Comparison of ENCODE assay signal across 8 cellular contexts in genomic region chr13:108326318-108326717, GRCh38. TPM values are rescaled to one million over a fixed set of nuclear protein-coding genes. Genes with fewer than 3 reads are reported as not detected.
DNase-seq lines count a peak whose midpoint lies in the region; ATAC-seq and TF ChIP-seq lines count a peak whose summit lies in the region.

No MANE protein-coding gene starts in this region.

- H2BK5ac ChIP-seq in mesenchymal stem cell (ENCODE audit: low read depth, low read length, poor library complexity, severe bottlenecking), result no peak overlapping the region

- no peak overlapping the region for H3K27ac Mint-ChIP-seq in WTC11
- no peak overlapping the region for H3K27ac Mint-ChIP-seq in MCF 10A (ENCODE audit: low read depth, unreplicated experiment)

- H2BK12ac ChIP-seq in mesenchymal stem cell (ENCODE audit: low read length in 2 of 2), result no peak overlapping the region

- no peaks in the 10 kb centered on the region for H4K20me1 ChIP-seq in DOHH2 (ENCODE audit: control insufficient read depth, insufficient read depth, low read depth, low read length)

- H3K27me3 ChIP-seq in DOHH2 (ENCODE audit: control insufficient read depth, low read length), result no peaks in the 10 kb centered on the region
- no peaks in the 10 kb centered on the region for H3K27me3 ChIP-seq in mesenchymal stem cell (ENCODE audit: control insufficient read depth in 1 of 2, insufficient read depth in 1 of 2, low read length in 2 of 2)

- H3K4ac ChIP-seq in mesenchymal stem cell (ENCODE audit: low read depth in 1 of 2, low read length in 2 of 2), result no peak overlapping the region

- H2BK120ac ChIP-seq in mesenchymal stem cell (ENCODE audit: low read depth, low read length), result no peak overlapping the region

- no peak overlapping the region for H2AK5ac ChIP-seq in mesenchymal stem cell (ENCODE audit: low read length, severe bottlenecking)

- H3K4me2 ChIP-seq in DOHH2 (ENCODE audit: low read length) (peak overlapping the region; percentile 55), mesenchymal stem cell (ENCODE audit: low read length, poor library complexity, severe bottlenecking) (no peak overlapping the region)

- in situ Hi-C loops in G401 (cut with HindIII; ENCODE audit: low sequenced_read_pairs), result no loop called here

- no peak overlapping the region for H3K23ac ChIP-seq in mesenchymal stem cell (ENCODE audit: low read length in 2 of 2)

- no peak overlapping the region for H3K18ac ChIP-seq in mesenchymal stem cell (ENCODE audit: low read depth in 1 of 2, low read length in 2 of 2)

- no peak overlapping the region for H3K4me3 Mint-ChIP-seq in WTC11
- no peak overlapping the region for H3K4me3 Mint-ChIP-seq in MCF 10A (ENCODE audit: unreplicated experiment)

- H3K9me3 ChIP-seq in DOHH2 (ENCODE audit: control insufficient read depth, insufficient read depth, low read length) (no peaks in the 10 kb centered on the region), mesenchymal stem cell (ENCODE audit: control insufficient read depth, low read length) (no peaks in the 10 kb centered on the region)

- H3K79me1 ChIP-seq in mesenchymal stem cell (replicated peaks; ENCODE audit: low read length, poor library complexity, severe bottlenecking), result no peaks in the 10 kb centered on the region

- no peak overlapping the region for H2AFZ ChIP-seq in mesenchymal stem cell (ENCODE audit: low read depth, low read length)

- POLR2A ChIA-PET in WTC11 (lab: Charles Lee) (no interaction called here), MCF 10A (lab: Yijun Ruan, JAX) (no interaction called here)

- H3K4me1 ChIP-seq in DOHH2 (ENCODE audit: control insufficient read depth, low read length) (peaks cover 29% of the 10 kb centered on the region), mesenchymal stem cell (ENCODE audit: control insufficient read depth, insufficient read depth, low read depth, low read length) (no peaks in the 10 kb centered on the region)

- DNase-seq in WTC11 (ENCODE audit: low spot score), result no peak
- DNase-seq in G401 (ENCODE audit: low spot score), result no peak
- no peak for DNase-seq in cerebellar cortex (ENCODE audit: low spot score)
- DNase-seq in mesenchymal stem cell, result no peak
- DNase-seq in MCF 10A (ENCODE audit: unreplicated experiment), result no peak

- no peaks in the 10 kb centered on the region for H3F3A ChIP-seq in DOHH2 (ENCODE audit: control insufficient read depth, insufficient read depth)

- H3K79me2 ChIP-seq in DOHH2 (ENCODE audit: control insufficient read depth, low read length), result no peaks in the 10 kb centered on the region

- H4K8ac ChIP-seq in mesenchymal stem cell (ENCODE audit: low read length), result no peak overlapping the region

- peaks cover 39% of the 10 kb centered on the region for H3K4me1 Mint-ChIP-seq in WTC11
- no peaks in the 10 kb centered on the region for H3K4me1 Mint-ChIP-seq in MCF 10A (ENCODE audit: insufficient read depth, unreplicated experiment)

- H3K14ac ChIP-seq in mesenchymal stem cell (ENCODE audit: low read length in 2 of 2), result no peak overlapping the region

- no peak overlapping the region for H3K27ac ChIP-seq in DOHH2 (ENCODE audit: low read depth, low read length)
- H3K27ac ChIP-seq in mesenchymal stem cell (ENCODE audit: low read length, poor library complexity, severe bottlenecking), result no peak overlapping the region

- intact Hi-C loops in MCF 10A (cut with micrococcal nuclease), result no loop called here

- H3K9me3 Mint-ChIP-seq in WTC11 (no peaks in the 10 kb centered on the region), MCF 10A (ENCODE audit: unreplicated experiment) (no peaks in the 10 kb centered on the region)

- no peak overlapping the region for H3K9ac ChIP-seq in mesenchymal stem cell (ENCODE audit: low read length)

- H3K36me3 Mint-ChIP-seq in WTC11 (no peaks in the 10 kb centered on the region), MCF 10A (ENCODE audit: insufficient read depth, unreplicated experiment) (no peaks in the 10 kb centered on the region)

- no peaks in the 10 kb centered on the region for H3K9me2 ChIP-seq in DOHH2 (replicated peaks; ENCODE audit: control insufficient read depth, low read length)

- H3K4me3 ChIP-seq in DOHH2 (ENCODE audit: low read length) (peak overlapping the region; percentile 10; the same call in 1 of the 2 replicates), mesenchymal stem cell (ENCODE audit: insufficient read depth in 1 of 2, low read depth in 1 of 2, low read length in 2 of 2) (no peak overlapping the region)

- no peaks in the 10 kb centered on the region for H3K27me3 Mint-ChIP-seq in WTC11 (ENCODE audit: low read depth)
- H3K27me3 Mint-ChIP-seq in MCF 10A (ENCODE audit: insufficient read depth, unreplicated experiment), result peaks cover 100% of the 10 kb centered on the region

- CTCF ChIA-PET in WTC11 (lab: Charles Lee), result interaction anchor here (1.0 to 1.4 kb wide), 3 partner anchors 16 to 569 kb away, joined by 3 to 5 read pairs (median 3); no protein-coding TSS in a partner anchor
- CTCF ChIA-PET in MCF 10A (lab: Yijun Ruan, JAX), result interaction anchor here (1.2 to 5.5 kb wide), 3 partner anchors 12 to 571 kb away, joined by 5 to 42 read pairs (median 33); no protein-coding TSS in a partner anchor

- no peaks in the 10 kb centered on the region for H3K36me3 ChIP-seq in DOHH2 (ENCODE audit: control insufficient read depth, low read length)
- H3K36me3 ChIP-seq in mesenchymal stem cell (ENCODE audit: control insufficient read depth in 1 of 2, insufficient read depth in 2 of 2, low read depth in 1 of 2, low read length in 2 of 2), result no peaks in the 10 kb centered on the region

- BruUV-seq in MCF 10A (replicated peaks; lab: Mats Ljungman, UMichigan), result no TSS peak

- H2BK15ac ChIP-seq in mesenchymal stem cell (ENCODE audit: low read depth, poor library complexity, severe bottlenecking), result no peak overlapping the region

- ATAC-seq in GM19463 (IDR thresholded peaks at IDR 0.05; ENCODE audit: unreplicated experiment) (peak; percentile 67), HG03439 (IDR thresholded peaks at IDR 0.05; ENCODE audit: unreplicated experiment) (peak; percentile 71), WTC11 (peak; percentile 52)

- no peak for TF ChIP-seq CTCF in DOHH2 (IDR thresholded peaks at IDR 0.05; ENCODE audit: low read depth, low read length, poor library complexity, severe bottlenecking)
- TF ChIP-seq CTCF in WTC11 (IDR thresholded peaks at IDR 0.05), result no peak
- no peak for TF ChIP-seq CTCF in MCF 10A (IDR thresholded peaks at IDR 0.05; ENCODE audit: unreplicated experiment)

- 51% methylated on average over 4 of the region's 6 CpGs for WGBS in mesenchymal stem cell

- H4K91ac ChIP-seq in mesenchymal stem cell (ENCODE audit: low read length), result no peak overlapping the region

TF ChIP-seq in WTC11, 78 proteins besides CTCF, POLR2A, EP300 and RAD21:
- TF ChIP-seq MYBL2 (CRISPR knock-in tag; IDR thresholded peaks at IDR 0.05) (no peak), ESRRA (CRISPR knock-in tag; IDR thresholded peaks at IDR 0.05; ENCODE audit: borderline replicate concordance) (no peak), ELF4 (CRISPR knock-in tag; IDR thresholded peaks at IDR 0.05; ENCODE audit: low read depth) (no peak), ZBTB43 (CRISPR knock-in tag; IDR thresholded peaks at IDR 0.05) (no peak), PRRX2 (CRISPR knock-in tag; IDR thresholded peaks at IDR 0.05) (no peak), OVOL2 (CRISPR knock-in tag; IDR thresholded peaks at IDR 0.05; ENCODE audit: borderline replicate concordance) (no peak), ZNF232 (CRISPR knock-in tag; IDR thresholded peaks at IDR 0.05) (no peak), NR2C2 (CRISPR knock-in tag; IDR thresholded peaks at IDR 0.05) (no peak), SOX15 (CRISPR knock-in tag; IDR thresholded peaks at IDR 0.05) (no peak), ZNF423 (CRISPR knock-in tag; IDR thresholded peaks at IDR 0.05) (no peak), SP1 (CRISPR knock-in tag; conservative IDR thresholded peaks at IDR 0.05) (no peak), CBFB (CRISPR knock-in tag; IDR thresholded peaks at IDR 0.05; ENCODE audit: low read depth) (no peak), ETV6 (CRISPR knock-in tag; IDR thresholded peaks at IDR 0.05) (no peak), JAZF1 (CRISPR knock-in tag; IDR thresholded peaks at IDR 0.05) (no peak), ERG (CRISPR knock-in tag; IDR thresholded peaks at IDR 0.05) (no peak), NR3C1 (CRISPR knock-in tag; conservative IDR thresholded peaks at IDR 0.05; ENCODE audit: low read depth) (no peak), TCF7 (CRISPR knock-in tag; IDR thresholded peaks at IDR 0.05; ENCODE audit: low read depth) (no peak)
- TF ChIP-seq, protein P1, sequence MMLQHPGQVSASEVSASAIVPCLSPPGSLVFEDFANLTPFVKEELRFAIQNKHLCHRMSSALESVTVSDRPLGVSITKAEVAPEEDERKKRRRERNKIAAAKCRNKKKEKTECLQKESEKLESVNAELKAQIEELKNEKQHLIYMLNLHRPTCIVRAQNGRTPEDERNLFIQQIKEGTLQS (CRISPR knock-in tag; conservative IDR thresholded peaks at IDR 0.05), result no peak

RNA-seq across cellular contexts. Expression of gene TNFSF13B, which starts 56.8 kb away (rescaled TPM):
- total RNA-seq in WTC11 (2021) (0.39 TPM in 1 of 3 replicates, not detected in the others), MCF 10A (2022) (2.5 and 3.3 TPM in 2 replicates)
- not detected in 2 replicates for total RNA-seq in G401 (2014; rRNA removed; shearing (Covaris generic))
- 2.4 TPM for polyA plus RNA-seq in mesenchymal stem cell (2013, experiment 1 of 2)
- polyA plus RNA-seq in mesenchymal stem cell (2013, experiment 2 of 2), result 1.8 TPM
